Comparison of ENCODE assay signal across 9 cellular contexts in the genomic region with DNA sequence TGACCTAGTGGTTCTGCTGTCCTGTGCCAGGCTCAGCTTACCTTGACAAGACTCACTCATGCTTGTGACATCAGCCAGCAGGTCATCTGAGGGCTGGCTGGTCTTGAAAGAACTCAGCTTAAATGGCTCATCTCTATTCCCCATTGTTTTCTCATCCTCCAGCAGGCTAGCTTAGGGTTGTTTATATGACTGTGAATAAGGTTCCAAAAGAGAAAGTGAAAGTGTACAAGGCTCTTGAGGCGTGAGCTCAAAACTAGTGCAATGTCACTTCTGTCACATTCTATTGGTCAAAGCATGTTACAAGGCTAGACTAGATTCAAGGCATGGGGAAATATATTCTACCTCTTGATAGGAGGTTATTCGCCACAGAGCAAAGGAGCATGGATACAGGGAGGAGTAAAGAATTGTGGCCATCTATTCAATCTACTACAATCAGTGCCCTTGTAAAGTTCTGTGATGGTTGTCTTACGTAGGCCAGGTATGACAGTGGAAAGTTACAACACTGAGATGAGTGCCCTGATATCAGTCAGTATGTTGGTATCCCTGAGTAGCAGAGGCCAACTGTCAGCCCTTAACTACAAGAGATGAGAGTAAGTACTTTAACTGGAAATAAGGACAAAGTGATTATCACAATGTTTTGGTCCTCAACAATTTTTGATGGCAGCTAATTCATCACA. TPM values are rescaled to one million over a fixed set of nuclear protein-coding genes. Genes with fewer than 3 reads are reported as not detected.
DNase-seq lines count a peak whose midpoint lies in the region; ATAC-seq, FAIRE-seq and TF ChIP-seq lines count a peak whose summit lies in the region.
"Had no signal": no experiment of that assay in that cellular context is flagged by ENCODE, and none has a peak within 500 bp of the region (broad histone marks: within the 10 kb centered on the region; RNA-seq: fewer than 3 reads in every experiment).

No MANE protein-coding gene starts in this region.

- no peak for TF ChIP-seq POLR2A in ovary (IDR thresholded peaks at IDR 0.05)

- H3K27me3 ChIP-seq in BLaER1 treated with 17β-estradiol and CSF1 and Interleukin-3, amounts not matched to agents 10 nM and 100 nM, result peaks cover 0 to 8% (median 0%) of the 10 kb centered on the region in 11 experiments; a peak in 2 of 22 replicates
- no peaks in the 10 kb centered on the region for H3K27me3 ChIP-seq in colonic mucosa
- H3K27me3 ChIP-seq in ovary, result no peaks in the 10 kb centered on the region
- H3K27me3 ChIP-seq: cardiac muscle cell had no signal

- no peak for TF ChIP-seq CTCF in fibroblast of the aortic adventitia (IDR thresholded peaks at IDR 0.05; ENCODE audit: insufficient read depth, low read length)
- no peak for TF ChIP-seq CTCF in colonic mucosa (IDR thresholded peaks at IDR 0.05)
- no peak for TF ChIP-seq CTCF in ovary (IDR thresholded peaks at IDR 0.05)

- no peaks in the 10 kb centered on the region for H4K20me1 ChIP-seq in BLaER1 treated with 17β-estradiol and CSF1 and Interleukin-3, amounts not matched to agents 10 nM and 100 nM

- no peak for TF ChIP-seq EP300 in ovary (IDR thresholded peaks at IDR 0.05)

- peak overlapping the region; percentile 5 to 47 (median 33) for H3K4me2 ChIP-seq in BLaER1 treated with 17β-estradiol and CSF1 and Interleukin-3, amounts not matched to agents 10 nM and 100 nM

- 75 to 79% (median 79%) methylated on average over 3 of the region's 3 CpGs for WGBS in ovary, 3 donors

- H3K27ac ChIP-seq in BLaER1 treated with 17β-estradiol and CSF1 and Interleukin-3, amounts not matched to agents 10 nM and 100 nM, result peak overlapping the region in 7 of 11 experiments; percentile 17 to 54 (median 35); a peak in 11 of 22 replicates
- H3K27ac ChIP-seq in colonic mucosa, result no peak overlapping the region
- no peak overlapping the region for H3K27ac ChIP-seq in ovary
- H3K27ac ChIP-seq: cardiac muscle cell had no signal

- H3K9me3 ChIP-seq in BLaER1 treated with 17β-estradiol and CSF1 and Interleukin-3, amounts not matched to agents 10 nM and 100 nM (replicated peaks in 1 of 11), result peaks cover 16 to 33% (median 26%) of the 10 kb centered on the region in 11 experiments; a peak in 21 of 22 replicates
- H3K9me3 ChIP-seq in colonic mucosa (no peaks in the 10 kb centered on the region), ovary (no peaks in the 10 kb centered on the region)

- DNase-seq in RCC 7860 (ENCODE audit: low spot score), result peak; percentile 31
- peak; percentile 4 for DNase-seq in fibroblast of the aortic adventitia (ENCODE audit: low read depth)
- DNase-seq in colonic mucosa, result no peak
- no peak for DNase-seq in ovary
- no peak for DNase-seq in NCI-H128 (lab: John Stamatoyannopoulos, UW; ENCODE audit: unreplicated experiment)

- H3K4me3 ChIP-seq in BLaER1 treated with 17β-estradiol and CSF1 and Interleukin-3, amounts not matched to agents 10 nM and 100 nM, result peak overlapping the region in 2 of 10 experiments; percentile 10 to 14; a peak in 3 of 20 replicates
- H3K4me3 ChIP-seq in fibroblast of the aortic adventitia (ENCODE audit: low read depth, low read length) (no peak overlapping the region), colonic mucosa (no peak overlapping the region), ovary (no peak overlapping the region)
- H3K4me3 ChIP-seq: cardiac muscle cell had no signal

- ATAC-seq in GM21367 (IDR thresholded peaks at IDR 0.05; ENCODE audit: unreplicated experiment), result peak; percentile 67
- no peak for ATAC-seq in HG02870 (IDR thresholded peaks at IDR 0.05; ENCODE audit: unreplicated experiment)

- H3K9ac ChIP-seq in BLaER1 treated with 17β-estradiol and CSF1 and Interleukin-3, amounts not matched to agents 10 nM and 100 nM, result peak overlapping the region in 4 of 11 experiments; percentile 7 to 32 (median 24); a peak in 1 of 22 replicates
- no peak overlapping the region for H3K9ac ChIP-seq in colonic mucosa (ENCODE audit: low read depth in 2 of 2, low read length in 2 of 2)

- no peak for FAIRE-seq in RCC 7860 (lab: Jason Lieb, UNC)

- H3K36me3 ChIP-seq in BLaER1 treated with 17β-estradiol and CSF1 and Interleukin-3, amounts not matched to agents 10 nM and 100 nM, result no peaks in the 10 kb centered on the region
- H3K36me3 ChIP-seq in colonic mucosa, result no peaks in the 10 kb centered on the region
- no peaks in the 10 kb centered on the region for H3K36me3 ChIP-seq in ovary
- H3K36me3 ChIP-seq: cardiac muscle cell had no signal

- intact Hi-C loops in colonic mucosa (cut with DNase I) (no loop called here), ovary (cut with DNase I) (no loop called here)

- peaks cover 0 to 9% (median 0%) of the 10 kb centered on the region in 10 experiments; a peak in 2 of 20 replicates for H3K4me1 ChIP-seq in BLaER1 treated with 17β-estradiol and CSF1 and Interleukin-3, amounts not matched to agents 10 nM and 100 nM
- H3K4me1 ChIP-seq in colonic mucosa, result no peaks in the 10 kb centered on the region
- H3K4me1 ChIP-seq in ovary (ENCODE audit: insufficient read depth), result peaks cover 2% of the 10 kb centered on the region

RNA-seq across cellular contexts. Expression of a gene that starts 19.8 kb away (rescaled TPM):
- total RNA-seq in fibroblast of the aortic adventitia (ENCODE audit: low replicate concordance) (5.9 and 15.2 TPM in 2 replicates), colonic mucosa (10 to 100 TPM; 19.0 to 24.2 TPM), ovary (10 to 100 TPM; 16.2 to 25.7 (median 19.8) TPM)
- polyA plus RNA-seq in ovary, result 10 to 100 TPM; 12.2 to 22.7 TPM

RNA-seq across cellular contexts. Expression of a gene that starts 20.2 kb away (rescaled TPM):
- total RNA-seq in fibroblast of the aortic adventitia (ENCODE audit: low replicate concordance) (0.57 and 0.72 TPM in 2 replicates), colonic mucosa (under 1 TPM; 0.72 to 0.98 TPM), ovary (1 to 10 TPM in 4 of 7 donors, under 1 TPM in 3; 0.73 to 5.3 (median 1.3) TPM)
- 1 to 10 TPM in 1 of 2 donors, under 1 TPM in 1; 0.57 to 2.1 TPM for polyA plus RNA-seq in ovary

Comparison
In these comparisons a context has a peak if more than half of its experiments do, and no peak if none do; other contexts are left out.
1. H3K27ac ChIP-seq: peak in BLaER1 treated with 17β-estradiol and CSF1 and Interleukin-3, amounts not matched to agents 10 nM and 100 nM (7 of 11); none in colonic mucosa (single experiment) and ovary (0 of 2).
2. DNase-seq: peak in RCC 7860 (single experiment) and fibroblast of the aortic adventitia (single experiment); none in colonic mucosa (single experiment), ovary (0 of 5) and NCI-H128 (single experiment).